Comparison of ENCODE assay signal across 15 cellular contexts in genomic region chr13:26604784-26605183, GRCh38. TPM values are rescaled to one million over a fixed set of nuclear protein-coding genes. Genes with fewer than 3 reads are reported as not detected.
DNase-seq lines count a peak whose midpoint lies in the region; ATAC-seq and TF ChIP-seq lines count a peak whose summit lies in the region.
"Had no signal": no experiment of that assay in that cellular context is flagged by ENCODE, and none has a peak within 500 bp of the region (broad histone marks: within the 10 kb centered on the region; RNA-seq: fewer than 3 reads in every experiment).

No MANE protein-coding gene starts in this region.

- DNase-seq in chondrocyte (ENCODE audit: low spot score): no peak
- DNase-seq in left ventricle myocardium superior: peak; percentile 71
- no peak for DNase-seq in progenitor cell of endocrine pancreas (ENCODE audit: low spot score, unreplicated experiment)
- no peak for DNase-seq in upper lobe of right lung
- DNase-seq in DMS79 treated with DMSO at 0.1 percent for 48 hours (lab: John Stamatoyannopoulos, UW): no peak
- no peak for DNase-seq in SIG-M5 treated with dmso at 0.1 percent for 504 hours (lab: John Stamatoyannopoulos, UW; ENCODE audit: unreplicated experiment)
- DNase-seq: activated effector memory CD4-positive, alpha-beta T cell treated with Interleukin-2 at 50 U/mL for 16 hours; cortex of kidney; NCI-H1694; NCI-H446 treated with DMSO at 0.1 percent for 48 hours; SHP77 treated with DMSO at 0.1 percent for 48 hours; stimulated activated naive CD4-positive, alpha-beta T cell; T-helper 2 cell had no signal

- H3K4me3 Mint-ChIP-seq in chondrocyte (ENCODE audit: unreplicated experiment) (no peak overlapping the region), progenitor cell of endocrine pancreas (ENCODE audit: low read depth) (no peak overlapping the region)
- H3K4me3 Mint-ChIP-seq: B cell had no signal

- ATAC-seq in left ventricle myocardium superior (peak; percentile 91), upper lobe of right lung (peak; percentile 80), GM21360 (IDR thresholded peaks at IDR 0.05; ENCODE audit: unreplicated experiment) (no peak)

- no peaks in the 10 kb centered on the region for H3K9me3 ChIP-seq in upper lobe of right lung

- no peaks in the 10 kb centered on the region for H3K27me3 ChIP-seq in upper lobe of right lung

- H3K9me3 Mint-ChIP-seq in chondrocyte (ENCODE audit: low read depth) (no peaks in the 10 kb centered on the region), progenitor cell of endocrine pancreas (ENCODE audit: low read depth) (no peaks in the 10 kb centered on the region)

- H3K27me3 Mint-ChIP-seq in chondrocyte (ENCODE audit: low read depth) (no peaks in the 10 kb centered on the region), progenitor cell of endocrine pancreas (no peaks in the 10 kb centered on the region)

- H3K36me3 ChIP-seq in upper lobe of right lung: no peaks in the 10 kb centered on the region

- no peak overlapping the region for H3K4me3 ChIP-seq in upper lobe of right lung

- H3K4me1 Mint-ChIP-seq in chondrocyte (ENCODE audit: low read depth): peaks cover 44% of the 10 kb centered on the region
- H3K4me1 Mint-ChIP-seq in progenitor cell of endocrine pancreas (ENCODE audit: low read depth): peaks cover 66% of the 10 kb centered on the region

- H3K4me1 ChIP-seq in upper lobe of right lung: peaks cover 13% of the 10 kb centered on the region

- H3K27ac Mint-ChIP-seq in chondrocyte (ENCODE audit: unreplicated experiment) (peak overlapping the region; percentile 34), progenitor cell of endocrine pancreas (peak overlapping the region; percentile 15)
- H3K27ac Mint-ChIP-seq: B cell had no signal

- intact Hi-C loops in left ventricle myocardium superior (cut with micrococcal nuclease) (no loop called here), upper lobe of right lung (cut with DNase I) (no loop called here)

- TF ChIP-seq CTCF in chondrocyte (IDR thresholded peaks at IDR 0.05) (no peak), progenitor cell of endocrine pancreas (IDR thresholded peaks at IDR 0.05; ENCODE audit: unreplicated experiment) (no peak), upper lobe of right lung (IDR thresholded peaks at IDR 0.05) (no peak)

- H3K27ac ChIP-seq in upper lobe of right lung: no peak overlapping the region

- no peaks in the 10 kb centered on the region for H3K36me3 Mint-ChIP-seq in chondrocyte (ENCODE audit: low read depth)
- peaks cover 2% of the 10 kb centered on the region for H3K36me3 Mint-ChIP-seq in progenitor cell of endocrine pancreas (ENCODE audit: insufficient read depth)

RNA-seq across cellular contexts. Expression of gene WASF3, which starts 47.3 kb away (rescaled TPM):
- total RNA-seq in chondrocyte (18.5 to 24.9 TPM (median 23.6 TPM) in 3 replicates), left ventricle myocardium superior (11.5 TPM), progenitor cell of endocrine pancreas (177 and 187 TPM in 2 replicates), upper lobe of right lung (27.9 TPM)
